Comparison of ENCODE assay signal across 1 cellular context in the genomic region with DNA sequence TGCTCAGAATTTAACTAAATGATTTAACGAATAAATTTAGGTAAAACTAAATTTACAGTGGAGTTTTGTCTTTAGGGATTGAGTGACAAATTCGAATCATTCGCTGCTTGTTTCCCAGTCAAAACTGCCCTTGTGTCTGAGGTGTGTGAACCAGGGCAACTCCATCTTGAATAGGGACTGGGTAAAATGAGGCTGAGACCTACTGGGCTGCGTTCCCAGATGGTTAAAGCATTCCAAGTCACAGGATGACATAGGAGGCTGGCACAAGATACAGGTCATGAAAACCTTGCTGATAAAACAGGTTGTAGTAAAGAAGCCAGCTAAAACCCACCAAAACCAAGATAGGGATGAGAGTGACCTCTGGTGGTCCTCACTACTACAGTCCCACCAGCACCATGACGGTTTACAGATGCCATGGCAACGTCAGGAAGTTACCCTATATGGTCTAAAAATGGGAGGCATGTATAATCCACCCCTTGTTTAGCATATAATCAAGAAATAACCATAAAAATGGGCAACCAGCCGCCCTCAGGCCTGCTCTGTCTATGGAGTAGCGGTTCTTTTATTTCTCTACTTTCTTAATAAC.
TF ChIP-seq lines count a peak whose summit lies in the region.

No MANE protein-coding gene starts in this region.

TF ChIP-seq in HepG2, 621 proteins besides CTCF, POLR2A, EP300 and RAD21 (continued from another document):
- TF ChIP-seq, protein P1, sequence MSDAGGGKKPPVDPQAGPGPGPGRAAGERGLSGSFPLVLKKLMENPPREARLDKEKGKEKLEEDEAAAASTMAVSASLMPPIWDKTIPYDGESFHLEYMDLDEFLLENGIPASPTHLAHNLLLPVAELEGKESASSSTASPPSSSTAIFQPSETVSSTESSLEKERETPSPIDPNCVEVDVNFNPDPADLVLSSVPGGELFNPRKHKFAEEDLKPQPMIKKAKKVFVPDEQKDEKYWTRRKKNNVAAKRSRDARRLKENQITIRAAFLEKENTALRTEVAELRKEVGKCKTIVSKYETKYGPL (CRISPR knock-in tag; IDR thresholded peaks at IDR 0.05): no peak
- peak; percentile 71 for TF ChIP-seq STAG1 (CRISPR knock-in tag; IDR thresholded peaks at IDR 0.05)
- TF ChIP-seq SRF (IDR thresholded peaks at IDR 0.05; ENCODE audit: low read depth, low read length): peak; percentile 74
- TF ChIP-seq SMC3 (IDR thresholded peaks at IDR 0.05; ENCODE audit: low read length): peak; percentile 33; the same call in 1 of the 2 replicates
- no peak for TF ChIP-seq TCF12 (IDR thresholded peaks at IDR 0.05)
- TF ChIP-seq TCF12 (CRISPR knock-in tag; IDR thresholded peaks at IDR 0.05): no peak
- peak; percentile 54; the same call in 1 of the 2 replicates for TF ChIP-seq RFX1 (IDR thresholded peaks at IDR 0.05)
- no peak for TF ChIP-seq ZNF7 (CRISPR knock-in tag; IDR thresholded peaks at IDR 0.05)
